In genomic region chr22:49439373-49439772, GRCh38 we compare ENCODE assay signal across 20 cellular contexts.
DNase-seq lines count a peak whose midpoint lies in the region; ATAC-seq and TF ChIP-seq lines count a peak whose summit lies in the region.
"Had no signal": no experiment of that assay in that cellular context is flagged by ENCODE, and none has a peak within 500 bp of the region (broad histone marks: within the 10 kb centered on the region; RNA-seq: fewer than 3 reads in every experiment).

No MANE protein-coding gene starts in this region.

- no peak for TF ChIP-seq RAD21 in HCT116 (IDR thresholded peaks at IDR 0.05; ENCODE audit: low read depth)

- ATAC-seq in HCT116 (peak; percentile 77; the same call in 1 of the 2 replicates), HG03196 (IDR thresholded peaks at IDR 0.05; ENCODE audit: unreplicated experiment) (no peak)
- ATAC-seq: A549, GM23338 had no signal

- H3K27ac Mint-ChIP-seq in endodermal cell, result no peak overlapping the region
- no peak overlapping the region for H3K27ac Mint-ChIP-seq in activated CD4-positive, alpha-beta memory T cell treated with anti-CD3 and anti-CD28 coated beads, Interleukin-2, amount 10 ng/mL, durations not matched to agents 7 days and 5 days
- H3K27ac Mint-ChIP-seq: CD4-positive, alpha-beta T cell; GM23338 had no signal

- no peaks in the 10 kb centered on the region for H3K9me2 ChIP-seq in HCT116 (ENCODE audit: insufficient read depth)

- H3K4ac ChIP-seq in neuronal stem cell (ENCODE audit: low read length), result no peak overlapping the region

- intact Hi-C loops in HCT116 (cut with micrococcal nuclease), result loop anchor here (10.0 kb wide), 1 partner anchor 95 kb away; no protein-coding TSS in a partner anchor

- no peak overlapping the region for H2BK5ac ChIP-seq in neuronal stem cell (ENCODE audit: low read length)

- H3K4me3 ChIP-seq in HCT116 (replicated peaks in 1 of 2; ENCODE audit: low read depth in 1 of 2, low read length in 2 of 2), result no peak overlapping the region
- H3K4me3 ChIP-seq in endodermal cell (ENCODE audit: low read length), result no peak overlapping the region
- no peak overlapping the region for H3K4me3 ChIP-seq in neuronal stem cell (ENCODE audit: low read length in 2 of 2)
- H3K4me3 ChIP-seq: A549; BLaER1 treated with 17β-estradiol and CSF1 and Interleukin-3, amounts not matched to agents 10 nM and 100 nM; GM23338; SJCRH30 had no signal

- H3K79me2 ChIP-seq in HCT116 (ENCODE audit: insufficient read depth, low read length), result no peaks in the 10 kb centered on the region

- H3K9me3 ChIP-seq in HCT116 (ENCODE audit: control insufficient read depth in 1 of 2, insufficient read depth in 1 of 2, low read depth in 1 of 2, low read length in 2 of 2) (no peaks in the 10 kb centered on the region), endodermal cell (ENCODE audit: control insufficient read depth, low read length) (no peaks in the 10 kb centered on the region), neuronal stem cell (replicated peaks in 1 of 2; ENCODE audit: control insufficient read depth in 2 of 2, insufficient read depth in 1 of 2, low read depth in 1 of 2, low read length in 2 of 2) (peaks cover 0 to under 1% of the 10 kb centered on the region in 2 donors)
- H3K9me3 ChIP-seq: A549, SJCRH30 had no signal

- H3K36me3 Mint-ChIP-seq in endodermal cell (ENCODE audit: low read depth), result no peaks in the 10 kb centered on the region
- no peaks in the 10 kb centered on the region for H3K36me3 Mint-ChIP-seq in activated CD4-positive, alpha-beta memory T cell treated with anti-CD3 and anti-CD28 coated beads, Interleukin-2, amount 10 ng/mL, durations not matched to agents 7 days and 5 days (ENCODE audit: low read depth)

- H2AFZ ChIP-seq in HCT116 (ENCODE audit: low read depth, low read length, poor library complexity, severe bottlenecking) (no peak overlapping the region), neuronal stem cell (ENCODE audit: low read length) (no peak overlapping the region)
- H2AFZ ChIP-seq: GM23338 had no signal

- H3K4me3 Mint-ChIP-seq in endodermal cell, result no peak overlapping the region
- no peak overlapping the region for H3K4me3 Mint-ChIP-seq in activated CD4-positive, alpha-beta memory T cell treated with anti-CD3 and anti-CD28 coated beads, Interleukin-2, amount 10 ng/mL, durations not matched to agents 7 days and 5 days
- H3K4me3 Mint-ChIP-seq: CD4-positive, alpha-beta T cell; GM23338 had no signal

- H3K9ac ChIP-seq in HCT116 (ENCODE audit: low read length) (no peak overlapping the region), endodermal cell (ENCODE audit: extremely low read depth, low read length, poor library complexity, severe bottlenecking) (no peak overlapping the region), neuronal stem cell (ENCODE audit: low read depth, low read length, poor library complexity) (no peak overlapping the region)
- H3K9ac ChIP-seq: BLaER1 treated with 17β-estradiol and CSF1 and Interleukin-3, amounts not matched to agents 10 nM and 100 nM had no signal

- no peaks in the 10 kb centered on the region for H3K27me3 ChIP-seq in HCT116 (ENCODE audit: insufficient read depth, low read length)
- H3K27me3 ChIP-seq in endodermal cell (ENCODE audit: control insufficient read depth, insufficient read depth, low read length, poor library complexity, severe bottlenecking), result no peaks in the 10 kb centered on the region
- H3K27me3 ChIP-seq in neuronal stem cell (ENCODE audit: control insufficient read depth in 3 of 3, insufficient read depth in 3 of 3, low read depth in 1 of 3, low read length in 3 of 3), result peaks cover 0 to 5% (median 0%) of the 10 kb centered on the region in 3 experiments
- H3K27me3 ChIP-seq: BLaER1 treated with 17β-estradiol and CSF1 and Interleukin-3, amounts not matched to agents 10 nM and 100 nM had no signal

- POLR2A ChIA-PET in HCT116 (lab: Charles Lee), result no interaction called here
- POLR2A ChIA-PET in activated CD4-positive, alpha-beta memory T cell treated with anti-CD3 and anti-CD28 coated beads, Interleukin-2, amount 10 ng/mL, durations not matched to agents 7 days and 5 days (lab: Charles Lee), result no interaction called here

- no peak overlapping the region for H4K8ac ChIP-seq in neuronal stem cell (ENCODE audit: low read depth, low read length)

- no peaks in the 10 kb centered on the region for H3K4me1 Mint-ChIP-seq in endodermal cell
- H3K4me1 Mint-ChIP-seq in activated CD4-positive, alpha-beta memory T cell treated with anti-CD3 and anti-CD28 coated beads, Interleukin-2, amount 10 ng/mL, durations not matched to agents 7 days and 5 days, result no peaks in the 10 kb centered on the region
- H3K4me1 Mint-ChIP-seq: GM23338 had no signal

- H3K4me1 ChIP-seq in HCT116 (ENCODE audit: control insufficient read depth in 1 of 2, insufficient read depth in 2 of 2, low read length in 2 of 2) (no peaks in the 10 kb centered on the region), endodermal cell (ENCODE audit: control insufficient read depth, insufficient read depth, low read length) (no peaks in the 10 kb centered on the region), neuronal stem cell (ENCODE audit: control insufficient read depth in 2 of 2, insufficient read depth in 1 of 2, low read depth in 1 of 2, low read length in 2 of 2) (no peaks in the 10 kb centered on the region)
- H3K4me1 ChIP-seq: A549, SJCRH30 had no signal

- H3K18ac ChIP-seq in neuronal stem cell (ENCODE audit: low read length), result no peak overlapping the region

- H2BK12ac ChIP-seq in neuronal stem cell (ENCODE audit: low read length), result no peak overlapping the region

- BruUV-seq in HCT116 (replicated peaks; lab: Mats Ljungman, UMichigan), result no TSS peak

- TF ChIP-seq POLR2A in HCT116 (IDR thresholded peaks at IDR 0.05; ENCODE audit: borderline replicate concordance, extremely low read depth, insufficient read depth, insufficient read length), result no peak

- H3K9me3 Mint-ChIP-seq in endodermal cell, result peaks cover 3% of the 10 kb centered on the region
- no peaks in the 10 kb centered on the region for H3K9me3 Mint-ChIP-seq in activated CD4-positive, alpha-beta memory T cell treated with anti-CD3 and anti-CD28 coated beads, Interleukin-2, amount 10 ng/mL, durations not matched to agents 7 days and 5 days
- H3K9me3 Mint-ChIP-seq: CD4-positive, alpha-beta T cell had no signal

- TF ChIP-seq CTCF in HCT116 (IDR thresholded peaks at IDR 0.05 in 2 of 3, conservative IDR thresholded peaks at IDR 0.05 in 1 of 3; ENCODE audit: borderline replicate concordance in 1 of 3, insufficient read depth in 1 of 3, low read depth in 2 of 3, low read length in 2 of 3) (no peak), endodermal cell (conservative IDR thresholded peaks at IDR 0.05) (no peak)

- no peak overlapping the region for H2BK120ac ChIP-seq in neuronal stem cell (ENCODE audit: low read depth, low read length)

- RAD21 ChIA-PET in HCT116 (lab: Charles Lee; ENCODE audit: low non-redundant PET in 1 of 2, low total read pairs in 2 of 2, uncharacterized antibody in 2 of 2, unreplicated experiment in 2 of 2), result no interaction called here

- no peak overlapping the region for H3K14ac ChIP-seq in neuronal stem cell (ENCODE audit: low read length)

- H4K20me1 ChIP-seq in HCT116 (ENCODE audit: insufficient read depth), result no peaks in the 10 kb centered on the region
- H4K20me1 ChIP-seq: BLaER1 treated with 17β-estradiol and CSF1 and Interleukin-3, amounts not matched to agents 10 nM and 100 nM had no signal

- no peak overlapping the region for H2BK15ac ChIP-seq in neuronal stem cell (ENCODE audit: low read length)

- no peaks in the 10 kb centered on the region for H3K79me1 ChIP-seq in neuronal stem cell (ENCODE audit: low read depth, low read length)

- H3K36me3 ChIP-seq in HCT116 (ENCODE audit: control insufficient read depth in 1 of 2, insufficient read depth in 2 of 2, low read length in 2 of 2), result no peaks in the 10 kb centered on the region
- H3K36me3 ChIP-seq in endodermal cell (ENCODE audit: control insufficient read depth, insufficient read depth, low read length), result no peaks in the 10 kb centered on the region
- H3K36me3 ChIP-seq in neuronal stem cell (replicated peaks in 1 of 2; ENCODE audit: control insufficient read depth in 2 of 2, insufficient read depth in 2 of 2, low read length in 2 of 2), result no peaks in the 10 kb centered on the region
- H3K36me3 ChIP-seq: BLaER1 treated with 17β-estradiol and CSF1 and Interleukin-3, amounts not matched to agents 10 nM and 100 nM; SJCRH30 had no signal

- peaks cover under 1% of the 10 kb centered on the region for H3K27me3 Mint-ChIP-seq in endodermal cell (ENCODE audit: insufficient read depth)
- no peaks in the 10 kb centered on the region for H3K27me3 Mint-ChIP-seq in activated CD4-positive, alpha-beta memory T cell treated with anti-CD3 and anti-CD28 coated beads, Interleukin-2, amount 10 ng/mL, durations not matched to agents 7 days and 5 days

- no peak overlapping the region for H4K91ac ChIP-seq in neuronal stem cell (ENCODE audit: low read depth, low read length, poor library complexity)

- H3K27ac ChIP-seq in HCT116 (ENCODE audit: low read depth, low read length), result no peak overlapping the region
- no peak overlapping the region for H3K27ac ChIP-seq in endodermal cell (ENCODE audit: low read depth, low read length)
- no peak overlapping the region for H3K27ac ChIP-seq in neuronal stem cell (replicated peaks; ENCODE audit: low read length)
- H3K27ac ChIP-seq: A549; BLaER1 treated with 17β-estradiol and CSF1 and Interleukin-3, amounts not matched to agents 10 nM and 100 nM; SJCRH30 had no signal

- no peak overlapping the region for H3K23ac ChIP-seq in neuronal stem cell (ENCODE audit: low read depth, low read length, poor library complexity)

- DNase-seq in Daoy (ENCODE audit: low read depth) (peak; percentile 48), HCT116 (ENCODE audit: low read depth, low spot score) (no peak), endodermal cell (peak; percentile 54), neuronal stem cell (ENCODE audit: low spot score) (no peak)
- DNase-seq in activated CD4-positive, alpha-beta memory T cell treated with anti-CD3 and anti-CD28 coated beads, Interleukin-2, amount 10 ng/mL, durations not matched to agents 7 days and 5 days, result no peak
- DNase-seq in activated naive CD4-positive, alpha-beta T cell treated with Interleukin-2 at 50 U/mL for 16 hours, result no peak
- DNase-seq: AML-193; CD4-positive, alpha-beta T cell; KBM-7; NCI-H1105 treated with DMSO at 0.1 percent for 48 hours; NCI-H146; NCI-H1930; NCI-H2107; NCI-H524; NCI-H774; SJCRH30 had no signal

- CTCF ChIA-PET in HCT116 (lab: Charles Lee), result no interaction called here
- CTCF ChIA-PET in activated CD4-positive, alpha-beta memory T cell treated with anti-CD3 and anti-CD28 coated beads, Interleukin-2, amount 10 ng/mL, durations not matched to agents 7 days and 5 days (lab: Charles Lee), result no interaction called here

- peak overlapping the region; percentile 64 for H2AK5ac ChIP-seq in neuronal stem cell (ENCODE audit: low read depth, low read length)

- no peak overlapping the region for H3K4me2 ChIP-seq in HCT116 (ENCODE audit: low read length)
- H3K4me2 ChIP-seq in neuronal stem cell (ENCODE audit: insufficient read depth, low read length, poor library complexity, severe bottlenecking), result no peak overlapping the region
- H3K4me2 ChIP-seq: A549; BLaER1 treated with 17β-estradiol and CSF1 and Interleukin-3, amounts not matched to agents 10 nM and 100 nM; GM23338 had no signal

- 79 to 81% methylated on average over 7 to 10 of the region's 10 CpGs for WGBS in endodermal cell (ENCODE audit: insufficient coverage in 1 of 2, insufficient read length in 1 of 2), 2 experiments
- WGBS in neuronal stem cell (ENCODE audit: extremely low coverage in 2 of 2, insufficient read length in 2 of 2, insufficient replicate concordance in 1 of 2), 2 donors, result no CpG with 5 or more reads among the region's 10 CpGs

Comparison
In these comparisons a context has a peak if more than half of its experiments do, and no peak if none do; other contexts are left out.
1. DNase-seq: peak in Daoy (single experiment) and endodermal cell (single experiment); none in HCT116 (single experiment), neuronal stem cell (single experiment), activated CD4-positive, alpha-beta memory T cell treated with anti-CD3 and anti-CD28 coated beads, Interleukin-2, amount 10 ng/mL, durations not matched to agents 7 days and 5 days (single experiment) and activated naive CD4-positive, alpha-beta T cell treated with Interleukin-2 at 50 U/mL for 16 hours (single experiment).